In genomic region chr17:7842380-7842949, GRCh38 we compare ENCODE assay signal across 1 cellular context.
TF ChIP-seq lines count a peak whose summit lies in the region.

No MANE protein-coding gene starts in this region.

TF ChIP-seq in HEK293, 187 proteins besides CTCF, POLR2A, EP300 and RAD21 (continued from another document):
- TF ChIP-seq AEBP2 (tag by site-specific recombination; IDR thresholded peaks at IDR 0.05; ENCODE audit: borderline replicate concordance) (no peak), ZNF16 (tag by site-specific recombination; IDR thresholded peaks at IDR 0.05; ENCODE audit: low read depth) (no peak), ZBTB10 (tag by site-specific recombination; IDR thresholded peaks at IDR 0.05) (no peak; the same call in none of the 2 replicates), MYNN (tag by site-specific recombination; IDR thresholded peaks at IDR 0.05; ENCODE audit: borderline replicate concordance) (no peak), ZNF350 (tag by site-specific recombination; IDR thresholded peaks at IDR 0.05) (no peak), ZNF132 (tag by site-specific recombination; IDR thresholded peaks at IDR 0.05; ENCODE audit: borderline replicate concordance) (no peak), ZNF324 (tag by site-specific recombination; IDR thresholded peaks at IDR 0.05) (no peak), ZBTB20 (tag by site-specific recombination; IDR thresholded peaks at IDR 0.05) (no peak), ZNF701 (tag by site-specific recombination; IDR thresholded peaks at IDR 0.05) (no peak), GLIS1 (tag by site-specific recombination; IDR thresholded peaks at IDR 0.05) (peak; percentile 91), ZNF473 (tag by site-specific recombination; IDR thresholded peaks at IDR 0.05) (no peak), ZNF280D (tag by site-specific recombination; IDR thresholded peaks at IDR 0.05) (no peak), ZNF501 (tag by site-specific recombination; IDR thresholded peaks at IDR 0.05) (no peak), ZNF560 (tag by site-specific recombination; IDR thresholded peaks at IDR 0.05; ENCODE audit: borderline replicate concordance) (no peak), ZBTB7A (tag by site-specific recombination; IDR thresholded peaks at IDR 0.05; ENCODE audit: low read depth) (no peak), SP3 (tag by site-specific recombination; IDR thresholded peaks at IDR 0.05) (peak; percentile 67; the same call in 1 of the 2 replicates), KLF10 (tag by site-specific recombination; IDR thresholded peaks at IDR 0.05) (no peak), OVOL3 (tag by site-specific recombination; IDR thresholded peaks at IDR 0.05) (no peak), ZNF138 (tag by site-specific recombination; IDR thresholded peaks at IDR 0.05; ENCODE audit: borderline replicate concordance) (no peak), ZSCAN30 (tag by site-specific recombination; IDR thresholded peaks at IDR 0.05) (no peak), ZSCAN4 (tag by site-specific recombination; IDR thresholded peaks at IDR 0.05) (0 out of 2 replicates have a peak, but pooled peaks have one; percentile 6), KLF7 (tag by site-specific recombination; IDR thresholded peaks at IDR 0.05; ENCODE audit: borderline replicate concordance) (no peak), HOXA7 (CRISPR knock-in tag; IDR thresholded peaks at IDR 0.05; ENCODE audit: borderline replicate concordance) (no peak), ZNF302 (tag by site-specific recombination; IDR thresholded peaks at IDR 0.05; ENCODE audit: low read depth) (no peak), ZNF292 (tag by site-specific recombination; IDR thresholded peaks at IDR 0.05; ENCODE audit: borderline replicate concordance, low read depth) (no peak), ZFP69B (tag by site-specific recombination; IDR thresholded peaks at IDR 0.05) (0 out of 2 replicates have a peak, but pooled peaks have one; percentile 7), ZNF391 (tag by site-specific recombination; IDR thresholded peaks at IDR 0.05; ENCODE audit: borderline replicate concordance, low read depth) (no peak), ZFHX2 (tag by site-specific recombination; conservative IDR thresholded peaks at IDR 0.05) (peak; percentile 98), ZNF768 (tag by site-specific recombination; IDR thresholded peaks at IDR 0.05) (no peak)
TF ChIP-seq in HEK293: peak in this region for 32.
